Comparison of ENCODE assay signal across 1 cellular context in genomic region chr13:110873639-110874507, GRCh38.
TF ChIP-seq lines count a peak whose summit lies in the region.

No MANE protein-coding gene starts in this region.

TF ChIP-seq in HEK293, 187 proteins besides CTCF, POLR2A, EP300 and RAD21 (continued from another document and continues in another):
- TF ChIP-seq ZNF670 (tag by site-specific recombination; IDR thresholded peaks at IDR 0.05; ENCODE audit: low read depth): 0 out of 2 replicates have a peak, but pooled peaks have one; percentile 74
- no peak for TF ChIP-seq ZBTB44 (tag by site-specific recombination; IDR thresholded peaks at IDR 0.05)
- no peak for TF ChIP-seq ZNF514 (tag by site-specific recombination; IDR thresholded peaks at IDR 0.05)
- TF ChIP-seq ZSCAN23 (tag by site-specific recombination; IDR thresholded peaks at IDR 0.05): no peak
- no peak for TF ChIP-seq ZNF174 (tag by site-specific recombination; IDR thresholded peaks at IDR 0.05)
- TF ChIP-seq BCL11A (tag by site-specific recombination; IDR thresholded peaks at IDR 0.05; ENCODE audit: low read depth): no peak
- no peak for TF ChIP-seq ZNF19 (tag by site-specific recombination; IDR thresholded peaks at IDR 0.05; ENCODE audit: low read depth)
- TF ChIP-seq ZNF518A (tag by site-specific recombination; conservative IDR thresholded peaks at IDR 0.05; ENCODE audit: low read depth): no peak
- TF ChIP-seq ZNF221 (tag by site-specific recombination; IDR thresholded peaks at IDR 0.05; ENCODE audit: borderline replicate concordance): no peak
- TF ChIP-seq ZNF423 (tag by site-specific recombination; IDR thresholded peaks at IDR 0.05): no peak
- TF ChIP-seq KLF9 (tag by site-specific recombination; IDR thresholded peaks at IDR 0.05; ENCODE audit: low read depth): no peak
- no peak for TF ChIP-seq GLIS2 (tag by site-specific recombination; IDR thresholded peaks at IDR 0.05)
- no peak; the same call in 1 of the 2 replicates for TF ChIP-seq AEBP2 (tag by site-specific recombination; IDR thresholded peaks at IDR 0.05; ENCODE audit: borderline replicate concordance)
- no peak for TF ChIP-seq ZNF148 (tag by site-specific recombination; IDR thresholded peaks at IDR 0.05; ENCODE audit: borderline replicate concordance)
- no peak for TF ChIP-seq SP2 (tag by site-specific recombination; IDR thresholded peaks at IDR 0.05)
- TF ChIP-seq ZNF654 (tag by site-specific recombination; IDR thresholded peaks at IDR 0.05; ENCODE audit: low read depth): no peak
- TF ChIP-seq ZXDB (tag by site-specific recombination; IDR thresholded peaks at IDR 0.05): no peak
- TF ChIP-seq ZNF133 (tag by site-specific recombination; IDR thresholded peaks at IDR 0.05): no peak
- TF ChIP-seq ZNF544 (tag by site-specific recombination; IDR thresholded peaks at IDR 0.05): no peak
- TF ChIP-seq ZNF677 (tag by site-specific recombination; IDR thresholded peaks at IDR 0.05): no peak
- no peak for TF ChIP-seq ZEB2 (tag by site-specific recombination; IDR thresholded peaks at IDR 0.05)
- 0 out of 2 replicates have a peak, but pooled peaks have one; percentile 57 for TF ChIP-seq ZNF473 (tag by site-specific recombination; IDR thresholded peaks at IDR 0.05)
- TF ChIP-seq GFI1B (tag by site-specific recombination; IDR thresholded peaks at IDR 0.05): no peak
- TF ChIP-seq ZNF169 (tag by site-specific recombination; IDR thresholded peaks at IDR 0.05): no peak
- TF ChIP-seq GLI2 (tag by site-specific recombination; IDR thresholded peaks at IDR 0.05; ENCODE audit: borderline replicate concordance, low read depth): no peak
- no peak for TF ChIP-seq ZNF707 (tag by site-specific recombination; IDR thresholded peaks at IDR 0.05)
- no peak for TF ChIP-seq ZNF433 (tag by site-specific recombination; IDR thresholded peaks at IDR 0.05; ENCODE audit: low read depth)
- no peak for TF ChIP-seq ZNF155 (tag by site-specific recombination; IDR thresholded peaks at IDR 0.05)
- no peak for TF ChIP-seq ZNF621 (tag by site-specific recombination; IDR thresholded peaks at IDR 0.05)
- no peak for TF ChIP-seq KLF16 (tag by site-specific recombination; IDR thresholded peaks at IDR 0.05)
- no peak for TF ChIP-seq ZNF157 (tag by site-specific recombination; IDR thresholded peaks at IDR 0.05)
- no peak for TF ChIP-seq ZFP69B (tag by site-specific recombination; IDR thresholded peaks at IDR 0.05)
- no peak for TF ChIP-seq ZNF747 (tag by site-specific recombination; IDR thresholded peaks at IDR 0.05)
- TF ChIP-seq ATF2 (tag by site-specific recombination; IDR thresholded peaks at IDR 0.05; ENCODE audit: low read depth): no peak
- no peak for TF ChIP-seq ZNF16 (tag by site-specific recombination; IDR thresholded peaks at IDR 0.05; ENCODE audit: low read depth)
- TF ChIP-seq ZBTB11 (tag by site-specific recombination; conservative IDR thresholded peaks at IDR 0.05; ENCODE audit: low read depth): no peak
- no peak for TF ChIP-seq GLIS1 (tag by site-specific recombination; IDR thresholded peaks at IDR 0.05)
- peak; percentile 82 for TF ChIP-seq ZSCAN4 (tag by site-specific recombination; IDR thresholded peaks at IDR 0.05)
- no peak for TF ChIP-seq ZNF585B (tag by site-specific recombination; IDR thresholded peaks at IDR 0.05)
- no peak for TF ChIP-seq ZNF792 (tag by site-specific recombination; IDR thresholded peaks at IDR 0.05)
- peak; percentile 88 for TF ChIP-seq ZNF18 (tag by site-specific recombination; IDR thresholded peaks at IDR 0.05)
- no peak for TF ChIP-seq ZNF521 (tag by site-specific recombination; IDR thresholded peaks at IDR 0.05)
- TF ChIP-seq ZNF513 (tag by site-specific recombination; IDR thresholded peaks at IDR 0.05): no peak
- TF ChIP-seq FEZF1 (tag by site-specific recombination; IDR thresholded peaks at IDR 0.05): no peak
